In the genomic region with DNA sequence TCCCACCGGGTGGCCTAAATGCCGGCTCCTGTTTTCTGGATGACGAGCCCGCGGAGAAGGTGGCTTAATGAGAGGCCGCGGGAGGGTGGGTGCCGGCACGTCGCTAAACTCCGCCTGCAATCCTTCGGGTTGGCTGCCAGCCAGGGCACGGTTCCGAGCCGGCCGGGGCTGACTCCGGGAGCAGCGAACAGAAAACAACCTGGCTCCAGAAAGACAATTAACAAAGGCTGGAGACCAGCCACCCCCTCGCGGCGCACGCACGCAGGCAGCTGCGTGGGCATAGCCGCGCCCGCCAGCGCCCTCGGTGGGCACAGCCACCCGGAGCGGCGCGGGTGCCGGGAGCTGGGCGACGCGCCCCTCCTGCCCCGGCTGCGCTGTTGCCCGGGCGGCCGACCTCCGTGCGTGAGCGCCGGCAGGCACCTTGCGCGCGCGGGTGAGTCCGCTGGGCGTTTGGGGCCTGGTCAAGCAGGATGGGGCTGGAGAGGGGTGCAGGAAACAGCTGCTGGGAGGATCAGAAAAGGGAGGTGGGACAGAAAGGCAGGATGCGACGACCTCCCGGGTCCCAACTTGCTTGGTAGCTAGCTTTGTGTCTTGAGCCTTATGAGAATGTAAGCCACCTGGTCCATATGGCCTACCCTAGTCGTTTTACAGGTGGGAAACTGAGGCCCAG, we compare ENCODE assay signal across 8 cellular contexts. TPM values are rescaled to one million over a fixed set of nuclear protein-coding genes. Genes with fewer than 3 reads are reported as not detected.
A peak's percentile ranks its signal among the peaks of the same experiment; 100 is the strongest.
DNase-seq lines count a peak whose midpoint lies in the region; ATAC-seq and TF ChIP-seq lines count a peak whose summit lies in the region.

Gene ARHGEF37 (plus strand): TSS at position 307 of the 670 bp plus-strand sequence. CDS start 16,272 bp downstream, outside the sequence.

- 0 out of 22 replicates have a peak, but pooled peaks cover 0 to 4% (median 0%) of the 10 kb centered on the region in 11 experiments for H4K20me1 ChIP-seq in BLaER1 treated with 17β-estradiol and CSF1 and Interleukin-3, amounts not matched to agents 10 nM and 100 nM

- ATAC-seq in T-helper 17 cell = peak; percentile 73
- ATAC-seq in GM19397 (IDR thresholded peaks at IDR 0.05; ENCODE audit: unreplicated experiment) = no peak

- no peak for TF ChIP-seq EP300 in sigmoid colon (IDR thresholded peaks at IDR 0.05)

- no peak for TF ChIP-seq POLR2A in breast epithelium (IDR thresholded peaks at IDR 0.05)
- peak in 1 of 2 donors; percentile 26 for TF ChIP-seq POLR2A in sigmoid colon (IDR thresholded peaks at IDR 0.05)

- peaks cover 34 to 55% (median 47%) of the 10 kb centered on the region in 11 experiments for H3K27me3 ChIP-seq in BLaER1 treated with 17β-estradiol and CSF1 and Interleukin-3, amounts not matched to agents 10 nM and 100 nM
- H3K27me3 ChIP-seq in breast epithelium (no peaks in the 10 kb centered on the region), sigmoid colon (no peaks in the 10 kb centered on the region)

- peaks cover 0 to 10% (median 7%) of the 10 kb centered on the region in 11 experiments; a peak in 10 of 22 replicates for H3K9me3 ChIP-seq in BLaER1 treated with 17β-estradiol and CSF1 and Interleukin-3, amounts not matched to agents 10 nM and 100 nM (replicated peaks in 1 of 11)
- H3K9me3 ChIP-seq in T-helper 17 cell (ENCODE audit: control insufficient read depth, low read length, poor library complexity, severe bottlenecking) = no peaks in the 10 kb centered on the region
- no peaks in the 10 kb centered on the region for H3K9me3 ChIP-seq in breast epithelium
- no peaks in the 10 kb centered on the region for H3K9me3 ChIP-seq in sigmoid colon

- peaks cover 0 to 20% (median 2%) of the 10 kb centered on the region in 10 experiments; a peak in 10 of 20 replicates for H3K4me1 ChIP-seq in BLaER1 treated with 17β-estradiol and CSF1 and Interleukin-3, amounts not matched to agents 10 nM and 100 nM
- H3K4me1 ChIP-seq in breast epithelium = peaks cover 4 to 14% of the 10 kb centered on the region in 2 donors
- H3K4me1 ChIP-seq in sigmoid colon = peaks cover 0 to 48% (median 41%) of the 10 kb centered on the region in 4 donors

- H3K27ac ChIP-seq in BLaER1 treated with 17β-estradiol and CSF1 and Interleukin-3, amounts not matched to agents 10 nM and 100 nM = no peak within 1 kb of the TSS
- peak within 1 kb of the TSS; percentile 92 for H3K27ac ChIP-seq in breast epithelium
- peak within 1 kb of the TSS; percentile 79 to 92 (median 88) for H3K27ac ChIP-seq in sigmoid colon

- WGBS in sigmoid colon, 2 donors = 1% methylated on average over 56 of the region's 56 CpGs

- peak within 1 kb of the TSS in 9 of 10 experiments; percentile 17 to 54 (median 34); a peak in 12 of 20 replicates for H3K4me3 ChIP-seq in BLaER1 treated with 17β-estradiol and CSF1 and Interleukin-3, amounts not matched to agents 10 nM and 100 nM
- H3K4me3 ChIP-seq in breast epithelium (peak within 1 kb of the TSS; percentile 59 to 72 (median 65)), sigmoid colon (peak within 1 kb of the TSS; percentile 45 to 74 (median 63))

- peaks cover 26% of the 10 kb centered on the region for H3K27me3 Mint-ChIP-seq in T-helper 17 cell

- H3K4me1 Mint-ChIP-seq in T-helper 17 cell = peaks cover 6% of the 10 kb centered on the region

- H3K36me3 ChIP-seq in BLaER1 treated with 17β-estradiol and CSF1 and Interleukin-3, amounts not matched to agents 10 nM and 100 nM = no peaks in the 10 kb centered on the region
- H3K36me3 ChIP-seq in breast epithelium = no peaks in the 10 kb centered on the region
- no peaks in the 10 kb centered on the region for H3K36me3 ChIP-seq in sigmoid colon

- no peak within 1 kb of the TSS for H3K27ac Mint-ChIP-seq in T-helper 17 cell

- H3K4me2 ChIP-seq in BLaER1 treated with 17β-estradiol and CSF1 and Interleukin-3, amounts not matched to agents 10 nM and 100 nM = peak within 1 kb of the TSS; percentile 29 to 73 (median 43); a peak in 21 of 22 replicates

- intact Hi-C loops in breast epithelium (cut with DNase I; ENCODE audit: low total_unique reads) = no loop called here
- intact Hi-C loops in sigmoid colon (cut with DNase I) = no loop called here

- peak within 1 kb of the TSS; percentile 79 for H3K4me3 Mint-ChIP-seq in T-helper 17 cell

- TF ChIP-seq CTCF in breast epithelium (IDR thresholded peaks at IDR 0.05) (no peak), sigmoid colon (IDR thresholded peaks at IDR 0.05) (no peak)

- no peaks in the 10 kb centered on the region for H3K36me3 Mint-ChIP-seq in T-helper 17 cell (ENCODE audit: low read depth)

- DNase-seq in HuH-7.5 (ENCODE audit: low spot score) (peak; percentile 10), T-helper 17 cell (peak in 2 of 3 donors; percentile 11 to 15), breast epithelium (ENCODE audit: low spot score in 2 of 2) (peak; percentile 88 to 94), iPS-NIHi11 (ENCODE audit: low spot score) (peak; percentile 59), sigmoid colon (peak; percentile 96), DMS114 treated with DMSO at 0.1 percent for 48 hours (lab: John Stamatoyannopoulos, UW; ENCODE audit: unreplicated experiment) (no peak)

- no peak within 1 kb of the TSS for H3K9ac ChIP-seq in BLaER1 treated with 17β-estradiol and CSF1 and Interleukin-3, amounts not matched to agents 10 nM and 100 nM

RNA-seq across cellular contexts. Expression of gene ARHGEF37, which starts in this region (rescaled TPM):
- total RNA-seq in T-helper 17 cell (under 1 TPM; 0.25 to 0.76 TPM), breast epithelium (10 to 100 TPM in 2 of 3 donors, 1 to 10 TPM in 1; 5.3 to 54.4 (median 29.2) TPM), sigmoid colon (10 to 100 TPM; 23.5 to 51.0 (median 39.8) TPM)
- polyA plus RNA-seq in sigmoid colon = 1 to 10 TPM; 4.8 to 7.2 (median 7.0) TPM

Comparison
In these comparisons a context has a peak if more than half of its experiments do, and no peak if none do; other contexts are left out.
1. Peak in DNase-seq and ATAC-seq in T-helper 17 cell; RNA of the gene not detected or under 1 TPM.
2. H3K27ac ChIP-seq: peak in breast epithelium (2 of 2) and sigmoid colon (4 of 4); none in BLaER1 treated with 17β-estradiol and CSF1 and Interleukin-3, amounts not matched to agents 10 nM and 100 nM (0 of 11).
3. Peak in every context shown above with its lines, with median percentiles within 50 percentile points of each other: H3K4me3 ChIP-seq.